ENCODE assay signal across 8 cellular contexts in the genomic region with DNA sequence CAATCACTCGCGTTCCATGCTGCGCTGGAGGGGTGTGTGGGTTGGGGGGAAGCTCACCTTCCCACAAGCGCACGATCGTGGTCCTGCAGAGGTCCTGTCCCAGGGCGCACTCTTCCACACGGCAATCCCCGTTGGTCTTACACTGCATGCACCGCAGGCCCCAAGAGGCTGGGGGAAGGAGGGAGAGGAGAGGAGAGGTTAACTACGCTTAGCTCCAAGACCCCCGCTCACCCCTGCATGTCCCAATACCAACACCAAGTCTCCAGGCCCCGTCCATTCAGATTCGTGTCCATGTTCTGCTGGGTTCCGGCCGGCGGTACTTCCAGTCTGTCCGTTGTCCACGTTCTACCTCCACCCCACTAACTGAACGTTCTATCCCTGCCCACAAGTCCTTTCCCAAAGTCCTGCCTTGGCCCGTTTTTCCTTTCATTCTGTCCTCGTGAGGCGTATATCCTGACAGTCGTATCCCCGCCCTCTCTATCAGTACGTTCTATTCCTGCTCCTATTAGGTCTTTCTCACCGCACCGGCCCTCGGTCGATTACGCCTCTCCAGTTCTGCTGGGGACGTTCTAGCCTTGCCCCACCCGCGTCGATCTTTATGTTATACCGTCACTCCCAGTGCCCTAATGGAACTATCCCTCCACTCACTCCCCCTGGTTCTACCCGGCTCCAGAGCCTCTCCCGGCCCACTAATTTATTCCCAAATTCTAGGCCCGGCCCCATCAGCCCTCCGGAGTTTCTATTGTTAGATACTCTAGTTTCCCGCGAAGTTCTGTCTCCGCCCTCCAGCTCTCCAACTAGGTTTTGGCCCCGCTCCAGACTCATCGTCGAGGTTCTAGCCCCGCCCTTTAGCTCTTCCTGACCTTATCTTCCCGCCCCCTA. TPM values are rescaled to one million over a fixed set of nuclear protein-coding genes. Genes with fewer than 3 reads are reported as not detected.
DNase-seq lines count a peak whose midpoint lies in the region; ATAC-seq, FAIRE-seq and TF ChIP-seq lines count a peak whose summit lies in the region.

No MANE protein-coding gene starts in this region.

- peak overlapping the region; percentile 34 for H4K5ac ChIP-seq in H1 (ENCODE audit: insufficient read length, low read depth, low read length)

- H3K27me3 ChIP-seq in OCI-LY1 (ENCODE audit: insufficient read depth, low read length) = no peaks in the 10 kb centered on the region
- peaks cover 0 to 6% (median 2%) of the 10 kb centered on the region in 4 experiments; a peak in 3 of 7 replicates for H3K27me3 ChIP-seq in H1 (replicated peaks in 1 of 4; ENCODE audit: control insufficient read depth in 3 of 4, extremely low read depth in 1 of 4, insufficient read depth in 3 of 4, low read length in 3 of 4)
- H3K27me3 ChIP-seq in muscle layer of duodenum (ENCODE audit: low read depth, low read length) = no peaks in the 10 kb centered on the region

- no peaks in the 10 kb centered on the region for H3K36me3 ChIP-seq in OCI-LY1 (ENCODE audit: insufficient read depth, low read length)
- H3K36me3 ChIP-seq in H1 (ENCODE audit: control insufficient read depth in 2 of 4, insufficient read depth in 4 of 4, low read length in 3 of 4) = peaks cover 0 to 13% (median 5%) of the 10 kb centered on the region in 4 experiments; a peak in 5 of 8 replicates
- peaks cover 9 to 20% of the 10 kb centered on the region in 2 donors for H3K36me3 ChIP-seq in muscle layer of duodenum (ENCODE audit: control insufficient read depth in 1 of 2, insufficient read depth in 2 of 2, low read length in 2 of 2)

- H3K9ac ChIP-seq in OCI-LY1 (ENCODE audit: low read length) (no peak overlapping the region), H1 (replicated peaks in 1 of 4; ENCODE audit: extremely low read depth in 1 of 4, low read depth in 3 of 4, low read length in 3 of 4) (peak overlapping the region; percentile 61 to 78 (median 74))

- H2BK12ac ChIP-seq in H1 (ENCODE audit: low read depth, low read length) = peak overlapping the region; percentile 68; the same call in 1 of the 2 replicates

- H2AFZ ChIP-seq in OCI-LY1 (ENCODE audit: low read length) = no peak overlapping the region
- peak overlapping the region; percentile 75 for H2AFZ ChIP-seq in H1 (ENCODE audit: low read length)

- peak overlapping the region; percentile 97 for H4K8ac ChIP-seq in H1 (ENCODE audit: extremely low read depth, insufficient read depth, low read length)

- no peak overlapping the region for H2AK5ac ChIP-seq in H1 (ENCODE audit: low read depth, low read length)

- H3K4ac ChIP-seq in H1 (replicated peaks; ENCODE audit: insufficient read length, low read depth, low read length) = peak overlapping the region; percentile 82

- H3K4me3 ChIP-seq in OCI-LY1 (ENCODE audit: low read depth, low read length, poor library complexity, severe bottlenecking) = no peak overlapping the region
- H3K4me3 ChIP-seq in H1 (ENCODE audit: extremely low read depth in 1 of 4, insufficient read depth in 2 of 4, low read depth in 3 of 4, low read length in 4 of 4) = peak overlapping the region; percentile 49 to 64 (median 56)
- peak overlapping the region; percentile 60 to 65 for H3K4me3 ChIP-seq in muscle layer of duodenum (ENCODE audit: low read depth in 1 of 2, low read length in 2 of 2)

- H3K14ac ChIP-seq in H1 (ENCODE audit: insufficient read length) = no peak overlapping the region

- WGBS in H1 (ENCODE audit: extremely low coverage in 1 of 2, insufficient coverage in 1 of 2, insufficient read length in 1 of 2, insufficient replicate concordance in 2 of 2, low coverage in 1 of 2, low lambda C conversion rate in 2 of 2, missing lambda C conversion rate in 1 of 2), 2 experiments = 47% methylated on average over 48 of the region's 48 CpGs; no CpG with 5 or more reads in 1 of the 2 experiments

- no peak overlapping the region for H3K23ac ChIP-seq in H1 (ENCODE audit: insufficient read length)

- H3K4me2 ChIP-seq in OCI-LY1 (ENCODE audit: low read length) (0 out of 2 replicates have a peak overlapping the region, but pooled peaks have one; percentile 83), H1 (ENCODE audit: insufficient read depth in 1 of 2, low read depth in 2 of 2, low read length in 2 of 2) (peak overlapping the region; percentile 69 to 75)

- TF ChIP-seq CTCF in OCI-LY1 (IDR thresholded peaks at IDR 0.05; ENCODE audit: low read length) (no peak), H1 (IDR thresholded peaks at IDR 0.05; ENCODE audit: control extremely low read depth in 1 of 3, insufficient read depth in 1 of 3, low read depth in 1 of 3, low read length in 3 of 3) (no peak)

- DNase-seq in GM12891 (ENCODE audit: insufficient read length, low spot score) = no peak
- peak in 1 of 2 experiments; percentile 47 for DNase-seq in H1 (ENCODE audit: low read depth in 1 of 2, low spot score in 2 of 2)
- DNase-seq in AG08395 (ENCODE audit: low spot score) = no peak

- H3K79me1 ChIP-seq in H1 (ENCODE audit: low read depth, low read length) = no peaks in the 10 kb centered on the region

- H3K9me3 ChIP-seq in OCI-LY1 (ENCODE audit: low read length) (no peaks in the 10 kb centered on the region), H1 (ENCODE audit: insufficient read depth in 2 of 2, low read depth in 1 of 2, low read length in 1 of 2) (no peaks in the 10 kb centered on the region), muscle layer of duodenum (ENCODE audit: control insufficient read depth in 1 of 2, low read length in 2 of 2) (no peaks in the 10 kb centered on the region)

- no peaks in the 10 kb centered on the region for H3K9me2 ChIP-seq in OCI-LY1 (ENCODE audit: low read depth, low read length)

- peak overlapping the region; percentile 87 for H2BK5ac ChIP-seq in H1 (ENCODE audit: low read depth, low read length)

- ATAC-seq in GM19463 (IDR thresholded peaks at IDR 0.05; ENCODE audit: unreplicated experiment) (no peak), GM21786 (IDR thresholded peaks at IDR 0.05; ENCODE audit: unreplicated experiment) (no peak)
- no peak for ATAC-seq in activated CD4-positive, CD25-positive, alpha-beta regulatory T cell treated with anti-CD3 and anti-CD28 coated beads, Interleukin-2, amount 50 U/mL, for 24 hours

- TF ChIP-seq POLR2A in GM12891 (IDR thresholded peaks at IDR 0.05; ENCODE audit: low read depth, low read length) (no peak), H1 (IDR thresholded peaks at IDR 0.05; ENCODE audit: control extremely low read depth in 1 of 2, low read depth in 2 of 2, low read length in 2 of 2) (peak; percentile 37 to 72)

- H2BK120ac ChIP-seq in H1 (replicated peaks; ENCODE audit: low read depth, low read length) = no peak overlapping the region

- H4K20me1 ChIP-seq in OCI-LY1 (ENCODE audit: insufficient read depth, low read length) (no peaks in the 10 kb centered on the region), H1 (replicated peaks in 1 of 2; ENCODE audit: control insufficient read depth in 1 of 2, insufficient read depth in 2 of 2, low read length in 2 of 2) (no peaks in the 10 kb centered on the region)

- peaks cover 8% of the 10 kb centered on the region for H3K4me1 ChIP-seq in OCI-LY1 (ENCODE audit: insufficient read depth, low read length, severe bottlenecking)
- H3K4me1 ChIP-seq in H1 (replicated peaks in 1 of 4; ENCODE audit: control insufficient read depth in 3 of 4, insufficient read depth in 4 of 4, low read length in 3 of 4) = peaks cover 8 to 15% (median 9%) of the 10 kb centered on the region in 4 experiments
- peaks cover 0 to 19% of the 10 kb centered on the region in 2 donors for H3K4me1 ChIP-seq in muscle layer of duodenum (ENCODE audit: control insufficient read depth in 1 of 2, insufficient read depth in 2 of 2, low read length in 2 of 2)

- H4K91ac ChIP-seq in H1 (replicated peaks; ENCODE audit: insufficient read length, low read length) = peak overlapping the region; percentile 55

- POLR2A ChIA-PET in H1 (lab: Charles Lee; ENCODE audit: partially characterized antibody) = interaction anchor here (0.6 to 2.2 kb wide), 9 partner anchors 8 to 87 kb away, joined by 3 to 6 read pairs (median 3); partner anchors contain the start of genes IRGQ, SMG9 and ZNF576

- CTCF ChIA-PET in H1 (lab: Charles Lee; ENCODE audit: partially characterized antibody) = interaction anchor here (0.5 to 2.5 kb wide), 25 partner anchors 9 to 1738 kb away, joined by 3 to 5 read pairs (median 3); partner anchors contain the start of gene ZNF428

- H2BK20ac ChIP-seq in H1 (ENCODE audit: low read length) = no peak overlapping the region

- no peaks in the 10 kb centered on the region for H3F3A ChIP-seq in OCI-LY1 (ENCODE audit: insufficient read depth, low read length)

- peaks cover 21% of the 10 kb centered on the region; the same call in 1 of the 2 replicates for H3K23me2 ChIP-seq in H1 (ENCODE audit: low read depth, low read length)

- H3K27ac ChIP-seq in OCI-LY1 (ENCODE audit: low read depth, low read length, poor library complexity, severe bottlenecking) (no peak overlapping the region), H1 (ENCODE audit: low read depth, low read length) (peak overlapping the region; percentile 62), muscle layer of duodenum (ENCODE audit: low read length) (peak overlapping the region; percentile 43)

- H3K18ac ChIP-seq in H1 (ENCODE audit: extremely low read depth, low read length) = peak overlapping the region; percentile 78

- TF ChIP-seq RAD21 in H1 (IDR thresholded peaks at IDR 0.05 in 1 of 2, conservative IDR thresholded peaks at IDR 0.05 in 1 of 2; ENCODE audit: low read depth in 2 of 2, low read length in 2 of 2) = no peak

- H2BK15ac ChIP-seq in H1 (ENCODE audit: low read length) = 0 out of 2 replicates have a peak overlapping the region, but pooled peaks have one; percentile 31

- FAIRE-seq in GM12891 (lab: Jason Lieb, UNC) (peak; percentile 26), H1 (lab: Jason Lieb, UNC) (no peak)

- no peak for TF ChIP-seq EP300 in H1 (IDR thresholded peaks at IDR 0.05; ENCODE audit: borderline replicate concordance in 1 of 2, low read depth in 2 of 2, low read length in 2 of 2)

- no peak overlapping the region for H3K56ac ChIP-seq in H1 (replicated peaks; ENCODE audit: insufficient read length, low read depth, low read length)

- H3K79me2 ChIP-seq in OCI-LY1 (ENCODE audit: insufficient read depth, low read length) = no peaks in the 10 kb centered on the region
- H3K79me2 ChIP-seq in H1 (ENCODE audit: control insufficient read depth in 1 of 2, insufficient read depth in 2 of 2, low read length in 2 of 2) = no peaks in the 10 kb centered on the region

RNA-seq across cellular contexts. Expression of gene PLAUR, which starts 2.2 kb away (rescaled TPM):
- polyA plus RNA-seq in GM12891 (2012; ENCODE audit: low read depth, missing spikeins) = 8.7 TPM
- 22.9 and 23.0 TPM in 2 replicates for total RNA-seq in H1 (2021; fragmentation: NEBNext Ultra II Directional; extraction: Animal tissue kit (Norgen Biotek cat#: 25700))
- polyA plus RNA-seq in H1 (2011; rRNA removed) = 23.4 and 29.8 TPM in 2 replicates
- 33.3 TPM for polyA plus RNA-seq in H1 (2011; cell fraction: cytosol; rRNA removed)
- 32.7 TPM for polyA plus RNA-seq in H1 (2011; cell fraction: nucleus; rRNA removed)
- 22.5 to 28.7 TPM (median 26.3 TPM) in 4 replicates for polyA plus RNA-seq in H1 (2012, experiment 1 of 2)
- 16.1 TPM for polyA plus RNA-seq in H1 (2012, experiment 2 of 2)
- 32.2 TPM for polyA plus RNA-seq in H1 (2013, experiment 1 of 2)
- polyA plus RNA-seq in H1 (2013, experiment 2 of 2) = 35.2 TPM
- 11.9 and 15.1 TPM in 2 replicates for polyA minus RNA-seq in H1 (2011; rRNA and poly(A)+ RNA removed)
- 8.6 TPM for polyA minus RNA-seq in H1 (2011; cell fraction: cytosol; rRNA and poly(A)+ RNA removed)
- 9.9 TPM for polyA minus RNA-seq in H1 (2011; cell fraction: nucleus; rRNA and poly(A)+ RNA removed)

RNA-seq across cellular contexts. Expression of gene CADM4, which starts 28.1 kb away (rescaled TPM):
- 0.28 TPM for polyA plus RNA-seq in GM12891 (2012; ENCODE audit: low read depth, missing spikeins)
- 23.1 and 25.0 TPM in 2 replicates for total RNA-seq in H1 (2021; fragmentation: NEBNext Ultra II Directional; extraction: Animal tissue kit (Norgen Biotek cat#: 25700))
- 13.5 and 20.7 TPM in 2 replicates for polyA plus RNA-seq in H1 (2011; rRNA removed)
- 13.8 TPM for polyA plus RNA-seq in H1 (2011; cell fraction: cytosol; rRNA removed)
- polyA plus RNA-seq in H1 (2011; cell fraction: nucleus; rRNA removed) = 16.9 TPM
- polyA plus RNA-seq in H1 (2012, experiment 1 of 2) = 20.2 to 29.4 TPM (median 26.6 TPM) in 4 replicates
- polyA plus RNA-seq in H1 (2012, experiment 2 of 2) = 12.6 TPM
- polyA plus RNA-seq in H1 (2013, experiment 1 of 2) = 33.6 TPM
- polyA plus RNA-seq in H1 (2013, experiment 2 of 2) = 39.6 TPM
- polyA minus RNA-seq in H1 (2011; rRNA and poly(A)+ RNA removed) = 6.4 and 8.3 TPM in 2 replicates
- 9.4 TPM for polyA minus RNA-seq in H1 (2011; cell fraction: cytosol; rRNA and poly(A)+ RNA removed)
- polyA minus RNA-seq in H1 (2011; cell fraction: nucleus; rRNA and poly(A)+ RNA removed) = 3.7 TPM

RNA-seq across cellular contexts. Expression of gene IRGC, which starts 48.1 kb away (rescaled TPM):
- polyA plus RNA-seq in GM12891 (2012; ENCODE audit: low read depth, missing spikeins) = not detected
- not detected in 2 replicates for total RNA-seq in H1 (2021; fragmentation: NEBNext Ultra II Directional; extraction: Animal tissue kit (Norgen Biotek cat#: 25700))
- polyA plus RNA-seq in H1 (2011; rRNA removed) = not detected in 2 replicates
- not detected for polyA plus RNA-seq in H1 (2011; cell fraction: cytosol; rRNA removed)
- polyA plus RNA-seq in H1 (2011; cell fraction: nucleus; rRNA removed) = not detected
- polyA plus RNA-seq in H1 (2012, experiment 1 of 2) = not detected in 4 replicates
- polyA plus RNA-seq in H1 (2012, experiment 2 of 2) = not detected
- not detected for polyA plus RNA-seq in H1 (2013, experiment 1 of 2)
- 0.06 TPM for polyA plus RNA-seq in H1 (2013, experiment 2 of 2)
- not detected in 2 replicates for polyA minus RNA-seq in H1 (2011; rRNA and poly(A)+ RNA removed)
- polyA minus RNA-seq in H1 (2011; cell fraction: cytosol; rRNA and poly(A)+ RNA removed) = not detected
- polyA minus RNA-seq in H1 (2011; cell fraction: nucleus; rRNA and poly(A)+ RNA removed) = not detected

RNA-seq across cellular contexts. Expression of gene ZNF428, which starts 48.3 kb away (rescaled TPM):
- polyA plus RNA-seq in GM12891 (2012; ENCODE audit: low read depth, missing spikeins) = 27.6 TPM
- 16.7 and 19.5 TPM in 2 replicates for total RNA-seq in H1 (2021; fragmentation: NEBNext Ultra II Directional; extraction: Animal tissue kit (Norgen Biotek cat#: 25700))
- 7.8 and 15.5 TPM in 2 replicates for polyA plus RNA-seq in H1 (2011; rRNA removed)
- polyA plus RNA-seq in H1 (2011; cell fraction: cytosol; rRNA removed) = 14.5 TPM
- polyA plus RNA-seq in H1 (2011; cell fraction: nucleus; rRNA removed) = 16.4 TPM
- 15.6 to 23.2 TPM (median 22.3 TPM) in 4 replicates for polyA plus RNA-seq in H1 (2012, experiment 1 of 2)
- polyA plus RNA-seq in H1 (2012, experiment 2 of 2) = 13.0 TPM
- 6.0 TPM for polyA plus RNA-seq in H1 (2013, experiment 1 of 2)
- 5.6 TPM for polyA plus RNA-seq in H1 (2013, experiment 2 of 2)
- 1.1 and 2.2 TPM in 2 replicates for polyA minus RNA-seq in H1 (2011; rRNA and poly(A)+ RNA removed)
- 5.4 TPM for polyA minus RNA-seq in H1 (2011; cell fraction: cytosol; rRNA and poly(A)+ RNA removed)
- polyA minus RNA-seq in H1 (2011; cell fraction: nucleus; rRNA and poly(A)+ RNA removed) = 6.6 TPM

RNA-seq across cellular contexts. Expression of gene SRRM5, which starts 55.9 kb away (rescaled TPM):
- polyA plus RNA-seq in GM12891 (2012; ENCODE audit: low read depth, missing spikeins) = 0.14 TPM
- total RNA-seq in H1 (2021; fragmentation: NEBNext Ultra II Directional; extraction: Animal tissue kit (Norgen Biotek cat#: 25700)) = 0.11 and 0.25 TPM in 2 replicates
- polyA plus RNA-seq in H1 (2011; rRNA removed) = 0.06 and 0.16 TPM in 2 replicates
- polyA plus RNA-seq in H1 (2011; cell fraction: cytosol; rRNA removed) = 0.25 TPM
- 0.51 TPM for polyA plus RNA-seq in H1 (2011; cell fraction: nucleus; rRNA removed)
- polyA plus RNA-seq in H1 (2012, experiment 1 of 2) = 0.28 to 0.32 TPM (median 0.29 TPM) in 4 replicates
- 0.07 TPM for polyA plus RNA-seq in H1 (2012, experiment 2 of 2)
- 0.22 TPM for polyA plus RNA-seq in H1 (2013, experiment 1 of 2)
- polyA plus RNA-seq in H1 (2013, experiment 2 of 2) = 0.24 TPM
- 0.07 and 0.28 TPM in 2 replicates for polyA minus RNA-seq in H1 (2011; rRNA and poly(A)+ RNA removed)
- not detected for polyA minus RNA-seq in H1 (2011; cell fraction: cytosol; rRNA and poly(A)+ RNA removed)
- not detected for polyA minus RNA-seq in H1 (2011; cell fraction: nucleus; rRNA and poly(A)+ RNA removed)
